2 cellular contexts compared by ENCODE assay signal in genomic region chr3:151983538-151983937, GRCh38.
TF ChIP-seq lines count a peak whose summit lies in the region.

No MANE protein-coding gene starts in this region.

TF ChIP-seq in SK-N-SH, 30 proteins besides CTCF, POLR2A, EP300 and RAD21 (continued from another document):
- TF ChIP-seq POLR2AphosphoS5 (IDR thresholded peaks at IDR 0.05; ENCODE audit: low read depth, low read length) (no peak), TAF1 (IDR thresholded peaks at IDR 0.05; ENCODE audit: borderline replicate concordance, low read depth, low read length) (no peak)

TF ChIP-seq in GM23338, 12 proteins besides CTCF, POLR2A, EP300 and RAD21 (continued from another document):
- TF ChIP-seq ZNF331 (CRISPR knock-in tag; IDR thresholded peaks at IDR 0.05; ENCODE audit: low read depth) (no peak), NANOG (IDR thresholded peaks at IDR 0.05; ENCODE audit: borderline replicate concordance) (no peak)
